8 cellular contexts compared by ENCODE assay signal in genomic region chr2:233867993-233868532, GRCh38.
DNase-seq lines count a peak whose midpoint lies in the region; ATAC-seq, FAIRE-seq and TF ChIP-seq lines count a peak whose summit lies in the region.

MSL3B (minus strand) TSS chr2:233868386.

- WGBS in small intestine, 3 donors, result 8 to 10% (median 8%) methylated on average over 50 of the region's 50 CpGs

- peaks cover 17% of the 10 kb centered on the region for H3K27me3 Mint-ChIP-seq in activated naive CD4-positive, alpha-beta T cell treated with anti-CD3 and anti-CD28 coated beads, Interleukin-2, amount 50 U/mL, for 24 hours

- H3K27me3 ChIP-seq in small intestine (ENCODE audit: control insufficient read depth in 2 of 2, insufficient read depth in 2 of 2, low read length in 2 of 2), result no peaks in the 10 kb centered on the region

- no peaks in the 10 kb centered on the region for H3K9me3 ChIP-seq in small intestine (ENCODE audit: control insufficient read depth, low read depth)

- H3K4me3 Mint-ChIP-seq in activated naive CD4-positive, alpha-beta T cell treated with anti-CD3 and anti-CD28 coated beads, Interleukin-2, amount 50 U/mL, for 24 hours, result peak within 1 kb of the TSS; percentile 94

- peaks cover 13% of the 10 kb centered on the region for H3K9me3 Mint-ChIP-seq in activated naive CD4-positive, alpha-beta T cell treated with anti-CD3 and anti-CD28 coated beads, Interleukin-2, amount 50 U/mL, for 24 hours

- H3K27ac ChIP-seq in small intestine (ENCODE audit: low read depth in 1 of 2, low read length in 1 of 2), result peak within 1 kb of the TSS in 1 of 2 donors; percentile 22

- H3K4me1 Mint-ChIP-seq in activated naive CD4-positive, alpha-beta T cell treated with anti-CD3 and anti-CD28 coated beads, Interleukin-2, amount 50 U/mL, for 24 hours, result peaks cover 8% of the 10 kb centered on the region

- TF ChIP-seq POLR2A in GM15510 (IDR thresholded peaks at IDR 0.05; ENCODE audit: borderline replicate concordance, extremely low read depth, insufficient read length), result peak; percentile 47

- H3K27ac Mint-ChIP-seq in activated naive CD4-positive, alpha-beta T cell treated with anti-CD3 and anti-CD28 coated beads, Interleukin-2, amount 50 U/mL, for 24 hours, result peak within 1 kb of the TSS; percentile 87

- no peak for FAIRE-seq in small intestine (lab: Jason Lieb, UNC)

- intact Hi-C loops in left ventricle myocardium superior (cut with micrococcal nuclease), result no loop called here

- ATAC-seq in HG03097 (IDR thresholded peaks at IDR 0.05; ENCODE audit: low FRiP score, unreplicated experiment) (peak; percentile 57), left ventricle myocardium superior (peak; percentile 28), GM21529 (IDR thresholded peaks at IDR 0.05; ENCODE audit: unreplicated experiment) (no peak)

- DNase-seq in RPMI7951 (ENCODE audit: low read depth) (peak; percentile 70), left ventricle myocardium superior (peak; percentile 66), small intestine (peak; percentile 65), NCI-H1092 treated with DMSO at 0.1 percent for 48 hours (lab: John Stamatoyannopoulos, UW) (no peak)

- no peaks in the 10 kb centered on the region for H3K4me1 ChIP-seq in small intestine (ENCODE audit: control insufficient read depth in 2 of 2, insufficient read depth in 1 of 2, low read depth in 1 of 2, low read length in 1 of 2)

- H3K36me3 Mint-ChIP-seq in activated naive CD4-positive, alpha-beta T cell treated with anti-CD3 and anti-CD28 coated beads, Interleukin-2, amount 50 U/mL, for 24 hours, result peaks cover 11% of the 10 kb centered on the region

- no peaks in the 10 kb centered on the region for H3K36me3 ChIP-seq in small intestine (ENCODE audit: control insufficient read depth in 2 of 2, insufficient read depth in 2 of 2, low read length in 2 of 2)

- H3K4me3 ChIP-seq in small intestine (ENCODE audit: low read depth in 1 of 2, low read length in 2 of 2), result peak within 1 kb of the TSS; percentile 21 to 66
